ENCODE assay signal across 21 cellular contexts in genomic region chr1:64595871-64596515, GRCh38.
DNase-seq lines count a peak whose midpoint lies in the region; ATAC-seq, FAIRE-seq and TF ChIP-seq lines count a peak whose summit lies in the region.
"Had no signal": no experiment of that assay in that cellular context is flagged by ENCODE, and none has a peak within 500 bp of the region (broad histone marks: within the 10 kb centered on the region; RNA-seq: fewer than 3 reads in every experiment).

No MANE protein-coding gene starts in this region.

- peak overlapping the region; percentile 32 for H3K27ac Mint-ChIP-seq in mesothelial cell of epicardium
- H3K27ac Mint-ChIP-seq: activated T-helper 17 cell treated with anti-CD3 and anti-CD28 coated beads, Interleukin-2, amount 50 U/mL, for 72 hours; CD4-positive, alpha-beta memory T cell had no signal

- peaks cover 46% of the 10 kb centered on the region for H3K4me1 Mint-ChIP-seq in mesothelial cell of epicardium
- H3K4me1 Mint-ChIP-seq: activated T-helper 17 cell treated with anti-CD3 and anti-CD28 coated beads, Interleukin-2, amount 50 U/mL, for 72 hours; CD4-positive, alpha-beta memory T cell; central memory CD8-positive, alpha-beta T cell had no signal

- no peak for TF ChIP-seq CTCF in mesothelial cell of epicardium (IDR thresholded peaks at IDR 0.05; ENCODE audit: unreplicated experiment)

- CTCF ChIA-PET in HEK293T (lab: Yijun Ruan, JAX) = no interaction called here

- no peak for ATAC-seq in HG02840 (IDR thresholded peaks at IDR 0.05; ENCODE audit: low FRiP score, unreplicated experiment)
- ATAC-seq: activated CD4-positive, CD25-positive, alpha-beta regulatory T cell treated with anti-CD3 and anti-CD28 coated beads, Interleukin-2, amount 50 U/mL, for 24 hours; activated T-helper 17 cell treated with anti-CD3 and anti-CD28 coated beads, Interleukin-2, amount 50 U/mL, for 72 hours; GM12878; heart left ventricle; stimulated activated naive CD8-positive, alpha-beta T cell treated with anti-CD3 and anti-CD28 coated beads, Interleukin-15, Interleukin-2, amounts not matched to agents 100 U/mL and 50 U/mL, for 24 hours had no signal

- POLR2A ChIA-PET in HEK293T (lab: Yijun Ruan, JAX) = no interaction called here

- no peaks in the 10 kb centered on the region for H3K27me3 Mint-ChIP-seq in mesothelial cell of epicardium (ENCODE audit: low read depth)

- no peak overlapping the region for H3K4me3 Mint-ChIP-seq in mesothelial cell of epicardium
- H3K4me3 Mint-ChIP-seq: activated T-helper 17 cell treated with anti-CD3 and anti-CD28 coated beads, Interleukin-2, amount 50 U/mL, for 72 hours; CD4-positive, alpha-beta memory T cell; central memory CD8-positive, alpha-beta T cell had no signal

- peaks cover 6% of the 10 kb centered on the region for H3K9me3 Mint-ChIP-seq in mesothelial cell of epicardium
- H3K9me3 Mint-ChIP-seq: activated T-helper 17 cell treated with anti-CD3 and anti-CD28 coated beads, Interleukin-2, amount 50 U/mL, for 72 hours; CD4-positive, alpha-beta memory T cell; central memory CD8-positive, alpha-beta T cell had no signal

- FAIRE-seq in GM19239 (lab: Jason Lieb, UNC) = no peak
- FAIRE-seq: G401.6, GM12878, urothelium cell line had no signal

- DNase-seq in COLO668 (lab: John Stamatoyannopoulos, UW; ENCODE audit: unreplicated experiment) (peak; percentile 33), HEK293T (ENCODE audit: extremely low spot score) (no peak), amniotic epithelial cell (ENCODE audit: low read depth) (peak; percentile 32), mesothelial cell of epicardium (ENCODE audit: low spot score in 2 of 2, unreplicated experiment in 2 of 2) (no peak), NCI-H1092 (lab: John Stamatoyannopoulos, UW) (no peak), GM19239 (ENCODE audit: insufficient read length, low spot score) (no peak), NCI-H446 treated with DMSO at 0.1 percent for 48 hours (lab: John Stamatoyannopoulos, UW) (no peak)
- DNase-seq: CD4-positive, alpha-beta memory T cell; effector CD8-positive, alpha-beta T cell; heart left ventricle; islet precursor cell; midbrain; NCI-H2171 treated with DMSO at 0.1 percent for 48 hours; stimulated activated naive CD8-positive, alpha-beta T cell treated with anti-CD3 and anti-CD28 coated beads, Interleukin-15, Interleukin-2, amounts not matched to agents 100 U/mL and 50 U/mL, for 24 hours had no signal

- H3K36me3 Mint-ChIP-seq in mesothelial cell of epicardium = peaks cover 7% of the 10 kb centered on the region
- H3K36me3 Mint-ChIP-seq: CD4-positive, alpha-beta memory T cell had no signal

TF ChIP-seq in HEK293T, 16 proteins besides CTCF, POLR2A, EP300 and RAD21:
- TF ChIP-seq BHLHE40 (IDR thresholded peaks at IDR 0.05; ENCODE audit: borderline replicate concordance) (no peak), L3MBTL2 (conservative IDR thresholded peaks at IDR 0.05) (no peak), ARNT (IDR thresholded peaks at IDR 0.05) (peak; percentile 95)

Comparison
In these comparisons a context has a peak if more than half of its experiments do, and no peak if none do; other contexts are left out.
1. DNase-seq: peak in COLO668 (single experiment) and amniotic epithelial cell (single experiment); none in HEK293T (single experiment), mesothelial cell of epicardium (0 of 2), NCI-H1092 (single experiment), GM19239 (single experiment) and NCI-H446 treated with DMSO at 0.1 percent for 48 hours (single experiment).